ENCODE assay signal across 15 cellular contexts in genomic region chr18:61949946-61950345, GRCh38. TPM values are rescaled to one million over a fixed set of nuclear protein-coding genes. Genes with fewer than 3 reads are reported as not detected.
DNase-seq lines count a peak whose midpoint lies in the region; ATAC-seq, FAIRE-seq and TF ChIP-seq lines count a peak whose summit lies in the region.
"Had no signal": no experiment of that assay in that cellular context is flagged by ENCODE, and none has a peak within 500 bp of the region (broad histone marks: within the 10 kb centered on the region; RNA-seq: fewer than 3 reads in every experiment).

No MANE protein-coding gene starts in this region.

- CTCF ChIA-PET in activated CD4-positive, alpha-beta T cell treated with anti-CD3 and anti-CD28 coated beads for 36 hours (lab: Charles Lee) = no interaction called here
- CTCF ChIA-PET in mammary epithelial cell (lab: Charles Lee; ENCODE audit: low non-redundant PET) = no interaction called here

- H3K36me3 ChIP-seq in mammary epithelial cell (ENCODE audit: insufficient read depth, low read length) (no peaks in the 10 kb centered on the region), Karpas-422 (ENCODE audit: insufficient read depth, low read length) (no peaks in the 10 kb centered on the region)
- H3K36me3 ChIP-seq: thyroid gland had no signal

- no peaks in the 10 kb centered on the region for H3K27me3 ChIP-seq in mammary epithelial cell (ENCODE audit: insufficient read depth, low read length)
- no peaks in the 10 kb centered on the region for H3K27me3 ChIP-seq in Karpas-422 (ENCODE audit: low read length)
- H3K27me3 ChIP-seq: thyroid gland had no signal

- H3K9me2 ChIP-seq in Karpas-422 (replicated peaks; ENCODE audit: insufficient read depth, low read length) = no peaks in the 10 kb centered on the region

- in situ Hi-C loops in mammary epithelial cell (cut with MboI; ENCODE audit: low sequenced_read_pairs in 2 of 2) = no loop called here

- H3K79me2 ChIP-seq in mammary epithelial cell (ENCODE audit: insufficient read depth, low read length) (no peaks in the 10 kb centered on the region), Karpas-422 (ENCODE audit: low read length) (no peaks in the 10 kb centered on the region)

- H3K4me3 ChIP-seq in mammary epithelial cell (replicated peaks in 1 of 3; ENCODE audit: insufficient read depth in 1 of 3, low read depth in 2 of 3, low read length in 3 of 3) = peak overlapping the region; percentile 43 to 55 (median 47)
- H3K4me3 ChIP-seq in Karpas-422 (ENCODE audit: low read length) = no peak overlapping the region
- H3K4me3 ChIP-seq: thyroid gland had no signal

- intact Hi-C loops in activated CD4-positive, alpha-beta T cell treated with anti-CD3 and anti-CD28 coated beads, Interleukin-2, amount 10 ng/mL, durations not matched to agents 24 days and 14 days (cut with micrococcal nuclease) = loop anchor here (5.0 kb wide), 2 partner anchors 132 to 767 kb away; partner anchors contain the start of gene PHLPP1
- intact Hi-C loops in activated CD4-positive, alpha-beta T cell treated with anti-CD3 and anti-CD28 coated beads for 36 hours (cut with DNase I, micrococcal nuclease) = no loop called here
- intact Hi-C loops in mammary epithelial cell (cut with micrococcal nuclease) = loop anchor here (1.0 to 5.0 kb wide), 2 partner anchors 182 to 344 kb away; no protein-coding TSS in a partner anchor

- H3K9ac ChIP-seq in mammary epithelial cell (ENCODE audit: insufficient read depth, low read length) (peak overlapping the region; percentile 98), Karpas-422 (ENCODE audit: low read length) (no peak overlapping the region)

- no peak overlapping the region for H3K4me3 Mint-ChIP-seq in activated CD4-positive, alpha-beta T cell treated with anti-CD3 and anti-CD28 coated beads, Interleukin-2, amount 10 ng/mL, durations not matched to agents 24 days and 14 days
- no peak overlapping the region for H3K4me3 Mint-ChIP-seq in activated CD4-positive, alpha-beta T cell treated with anti-CD3 and anti-CD28 coated beads for 36 hours
- H3K4me3 Mint-ChIP-seq: activated naive CD8-positive, alpha-beta T cell treated with anti-CD3 and anti-CD28 coated beads, Interleukin-2, amount 10 ng/mL, durations not matched to agents 7 days and 5 days had no signal

- ATAC-seq in activated CD4-positive, alpha-beta T cell treated with anti-CD3 and anti-CD28 coated beads for 36 hours = no peak
- ATAC-seq: PC-3 had no signal

- H2AFZ ChIP-seq in mammary epithelial cell (ENCODE audit: low read depth, low read length) = peak overlapping the region; percentile 73
- no peak overlapping the region for H2AFZ ChIP-seq in Karpas-422 (ENCODE audit: low read length)

- H3K27ac ChIP-seq in mammary epithelial cell (ENCODE audit: insufficient read depth, low read depth, low read length) (peak overlapping the region; percentile 99), Karpas-422 (ENCODE audit: low read length) (no peak overlapping the region)
- H3K27ac ChIP-seq: 22Rv1, thyroid gland had no signal

- no peaks in the 10 kb centered on the region for H3K9me3 ChIP-seq in mammary epithelial cell (replicated peaks; ENCODE audit: insufficient read depth, low read length)
- no peaks in the 10 kb centered on the region for H3K9me3 ChIP-seq in Karpas-422 (ENCODE audit: low read length)
- H3K9me3 ChIP-seq: thyroid gland had no signal

- TF ChIP-seq CTCF in mammary epithelial cell (conservative IDR thresholded peaks at IDR 0.05 in 1 of 2, IDR thresholded peaks at IDR 0.05 in 1 of 2; ENCODE audit: extremely low read depth in 1 of 2, insufficient read depth in 1 of 2, low read depth in 1 of 2, low read length in 2 of 2) = no peak

- no peak for FAIRE-seq in urothelium cell line (lab: Jason Lieb, UNC)
- FAIRE-seq: small intestine had no signal

- peak; percentile 51 for DNase-seq in activated CD4-positive, alpha-beta T cell treated with anti-CD3 and anti-CD28 coated beads, Interleukin-2, amount 10 ng/mL, durations not matched to agents 24 days and 14 days
- no peak for DNase-seq in activated CD4-positive, alpha-beta T cell treated with anti-CD3 and anti-CD28 coated beads for 36 hours
- DNase-seq in mammary epithelial cell (peak; percentile 100), iris pigment epithelial cell (ENCODE audit: low read depth) (peak; percentile 91), urothelium cell line (ENCODE audit: low spot score) (peak; percentile 7), Karpas-422 (no peak), retina (no peak), iPS-NIHi7 (ENCODE audit: extremely low spot score) (no peak)
- DNase-seq: activated naive CD8-positive, alpha-beta T cell treated with anti-CD3 and anti-CD28 coated beads, Interleukin-2, amount 10 ng/mL, durations not matched to agents 7 days and 5 days; DMS153; effector CD8-positive, alpha-beta T cell; PC-3; small intestine; thyroid gland had no signal

- POLR2A ChIA-PET in activated CD4-positive, alpha-beta T cell treated with anti-CD3 and anti-CD28 coated beads for 36 hours (lab: Charles Lee) = no interaction called here

- H3K27me3 Mint-ChIP-seq in activated CD4-positive, alpha-beta T cell treated with anti-CD3 and anti-CD28 coated beads, Interleukin-2, amount 10 ng/mL, durations not matched to agents 24 days and 14 days = peaks cover 46% of the 10 kb centered on the region
- H3K27me3 Mint-ChIP-seq in activated CD4-positive, alpha-beta T cell treated with anti-CD3 and anti-CD28 coated beads for 36 hours = peaks cover 22% of the 10 kb centered on the region

- H3K4me2 ChIP-seq in mammary epithelial cell (ENCODE audit: insufficient read depth, low read depth, low read length) = peak overlapping the region; percentile 90
- H3K4me2 ChIP-seq in Karpas-422 (ENCODE audit: low read depth, low read length, poor library complexity, severe bottlenecking) = no peak overlapping the region

- H4K20me1 ChIP-seq in mammary epithelial cell (ENCODE audit: insufficient read depth, low read length) = no peaks in the 10 kb centered on the region
- no peaks in the 10 kb centered on the region for H4K20me1 ChIP-seq in Karpas-422 (ENCODE audit: insufficient read depth, low read depth, low read length)

- dilution Hi-C loops in mammary epithelial cell (cut with HindIII; ENCODE audit: low sequenced_read_pairs) = loop anchor here (5.0 kb wide), 1 partner anchor 42 kb away; no protein-coding TSS in a partner anchor

- H3K9me3 Mint-ChIP-seq in activated CD4-positive, alpha-beta T cell treated with anti-CD3 and anti-CD28 coated beads, Interleukin-2, amount 10 ng/mL, durations not matched to agents 24 days and 14 days = peaks cover 3% of the 10 kb centered on the region
- H3K9me3 Mint-ChIP-seq in activated CD4-positive, alpha-beta T cell treated with anti-CD3 and anti-CD28 coated beads for 36 hours (ENCODE audit: low read depth) = no peaks in the 10 kb centered on the region
- H3K9me3 Mint-ChIP-seq: activated naive CD8-positive, alpha-beta T cell treated with anti-CD3 and anti-CD28 coated beads, Interleukin-2, amount 10 ng/mL, durations not matched to agents 7 days and 5 days had no signal

- peaks cover 1% of the 10 kb centered on the region for H3K36me3 Mint-ChIP-seq in activated CD4-positive, alpha-beta T cell treated with anti-CD3 and anti-CD28 coated beads, Interleukin-2, amount 10 ng/mL, durations not matched to agents 24 days and 14 days (ENCODE audit: low read depth)
- H3K36me3 Mint-ChIP-seq in activated CD4-positive, alpha-beta T cell treated with anti-CD3 and anti-CD28 coated beads for 36 hours (ENCODE audit: low read depth) = no peaks in the 10 kb centered on the region

- peaks cover 38% of the 10 kb centered on the region for H3K4me1 Mint-ChIP-seq in activated CD4-positive, alpha-beta T cell treated with anti-CD3 and anti-CD28 coated beads, Interleukin-2, amount 10 ng/mL, durations not matched to agents 24 days and 14 days
- peaks cover 24% of the 10 kb centered on the region for H3K4me1 Mint-ChIP-seq in activated CD4-positive, alpha-beta T cell treated with anti-CD3 and anti-CD28 coated beads for 36 hours

- H3K27ac Mint-ChIP-seq in activated CD4-positive, alpha-beta T cell treated with anti-CD3 and anti-CD28 coated beads, Interleukin-2, amount 10 ng/mL, durations not matched to agents 24 days and 14 days = no peak overlapping the region
- no peak overlapping the region for H3K27ac Mint-ChIP-seq in activated CD4-positive, alpha-beta T cell treated with anti-CD3 and anti-CD28 coated beads for 36 hours
- H3K27ac Mint-ChIP-seq: activated naive CD8-positive, alpha-beta T cell treated with anti-CD3 and anti-CD28 coated beads, Interleukin-2, amount 10 ng/mL, durations not matched to agents 7 days and 5 days had no signal

- H3K4me1 ChIP-seq in mammary epithelial cell (ENCODE audit: insufficient read depth, low read length) (peaks cover 60% of the 10 kb centered on the region), Karpas-422 (ENCODE audit: low read length) (peaks cover 10% of the 10 kb centered on the region)
- H3K4me1 ChIP-seq: thyroid gland had no signal

- WGBS in mammary epithelial cell (ENCODE audit: low coverage, missing lambda C conversion rate) = 0% methylated on average over 10 of the region's 10 CpGs

- BruUV-seq in mammary epithelial cell (replicated peaks; lab: Mats Ljungman, UMichigan) = no TSS peak

RNA-seq across cellular contexts. Expression of gene RNF152, which starts 57.1 kb away (rescaled TPM):
- 0.37 and 0.92 TPM in 2 replicates for total RNA-seq in activated CD4-positive, alpha-beta T cell treated with anti-CD3 and anti-CD28 coated beads, Interleukin-2, amount 10 ng/mL, durations not matched to agents 24 days and 14 days
- under 1 TPM; 0.05 to 0.28 TPM for total RNA-seq in activated CD4-positive, alpha-beta T cell treated with anti-CD3 and anti-CD28 coated beads for 36 hours
- total RNA-seq in mammary epithelial cell = 10 to 100 TPM; 27.3 to 51.3 TPM
- polyA plus RNA-seq in mammary epithelial cell = 14.0 TPM
- 30.8 TPM for polyA minus RNA-seq in mammary epithelial cell
- total RNA-seq in Karpas-422 (2014; rRNA removed; shearing (Covaris generic); ENCODE audit: low replicate concordance) = 0.07 and 0.83 TPM in 2 replicates

Comparison
In these comparisons a context has a peak if more than half of its experiments do, and no peak if none do; other contexts are left out.
1. DNase-seq: peak in activated CD4-positive, alpha-beta T cell treated with anti-CD3 and anti-CD28 coated beads, Interleukin-2, amount 10 ng/mL, durations not matched to agents 24 days and 14 days (single experiment), mammary epithelial cell (single experiment), iris pigment epithelial cell (single experiment) and urothelium cell line (single experiment); none in activated CD4-positive, alpha-beta T cell treated with anti-CD3 and anti-CD28 coated beads for 36 hours (single experiment), Karpas-422 (single experiment), retina (single experiment) and iPS-NIHi7 (single experiment).
2. intact Hi-C loops: an anchor here in activated CD4-positive, alpha-beta T cell treated with anti-CD3 and anti-CD28 coated beads, Interleukin-2, amount 10 ng/mL, durations not matched to agents 24 days and 14 days (5.0 kb wide) and mammary epithelial cell (1.0 to 5.0 kb wide); none called in activated CD4-positive, alpha-beta T cell treated with anti-CD3 and anti-CD28 coated beads for 36 hours.
3. RNA of gene RNF152, which starts 57.1 kb away (total RNA-seq): 27.3 to 51.3 TPM in mammary epithelial cell; 0.37 to 0.92 TPM in activated CD4-positive, alpha-beta T cell treated with anti-CD3 and anti-CD28 coated beads, Interleukin-2, amount 10 ng/mL, durations not matched to agents 24 days and 14 days, 0.05 to 0.28 TPM in activated CD4-positive, alpha-beta T cell treated with anti-CD3 and anti-CD28 coated beads for 36 hours and 0.07 to 0.83 TPM in Karpas-422; every median in the first group is over 10 times any median in the second.